Comparison of ENCODE assay signal across 1 cellular context in genomic region chr12:132259364-132259871, GRCh38.
TF ChIP-seq lines count a peak whose summit lies in the region.

No MANE protein-coding gene starts in this region.

TF ChIP-seq in K562, 482 proteins besides CTCF, POLR2A, EP300 and RAD21 (continued from another document):
- no peak for TF ChIP-seq DEAF1 (CRISPR knock-in tag; IDR thresholded peaks at IDR 0.05)
- no peak for TF ChIP-seq ZNF586 (CRISPR knock-in tag; conservative IDR thresholded peaks at IDR 0.05)
- TF ChIP-seq, protein P1, sequence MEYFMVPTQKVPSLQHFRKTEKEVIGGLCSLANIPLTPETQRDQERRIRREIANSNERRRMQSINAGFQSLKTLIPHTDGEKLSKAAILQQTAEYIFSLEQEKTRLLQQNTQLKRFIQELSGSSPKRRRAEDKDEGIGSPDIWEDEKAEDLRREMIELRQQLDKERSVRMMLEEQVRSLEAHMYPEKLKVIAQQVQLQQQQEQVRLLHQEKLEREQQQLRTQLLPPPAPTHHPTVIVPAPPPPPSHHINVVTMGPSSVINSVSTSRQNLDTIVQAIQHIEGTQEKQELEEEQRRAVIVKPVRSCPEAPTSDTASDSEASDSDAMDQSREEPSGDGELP (CRISPR knock-in tag; IDR thresholded peaks at IDR 0.05; ENCODE audit: borderline replicate concordance), result peak; percentile 32; the same call in 1 of the 2 replicates
- TF ChIP-seq GATA2 (CRISPR knock-in tag; IDR thresholded peaks at IDR 0.05), result no peak
- TF ChIP-seq ZKSCAN8 (CRISPR knock-in tag; IDR thresholded peaks at IDR 0.05), result peak; percentile 30; the same call in 1 of the 2 replicates
- 0 out of 2 replicates have a peak, but pooled peaks have one; percentile 13 for TF ChIP-seq CREM (IDR thresholded peaks at IDR 0.05; ENCODE audit: low read depth)
